Comparison of ENCODE assay signal across 19 cellular contexts in the genomic region with DNA sequence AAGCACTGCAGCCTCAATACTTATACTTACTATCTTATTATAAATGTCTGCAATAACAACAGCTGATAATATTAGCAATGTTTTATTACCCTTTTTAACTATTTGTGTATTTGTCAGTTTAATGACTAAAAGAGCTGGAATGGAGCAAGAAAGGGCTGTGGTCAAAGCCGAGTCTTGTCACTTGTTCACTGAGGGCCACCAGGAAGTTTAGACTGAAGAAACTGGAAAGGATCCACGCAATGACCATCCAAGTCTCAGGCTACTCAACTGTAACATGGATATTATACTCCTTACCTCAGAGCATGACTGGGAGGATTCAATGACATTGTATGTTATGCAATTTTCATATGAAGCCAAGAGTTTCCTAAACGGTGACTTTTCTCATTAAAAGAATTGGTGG.
DNase-seq lines count a peak whose midpoint lies in the region; ATAC-seq, FAIRE-seq and TF ChIP-seq lines count a peak whose summit lies in the region.
"Had no signal": no experiment of that assay in that cellular context is flagged by ENCODE, and none has a peak within 500 bp of the region (broad histone marks: within the 10 kb centered on the region; RNA-seq: fewer than 3 reads in every experiment).

No MANE protein-coding gene starts in this region.

- H3K36me3 Mint-ChIP-seq in HFFc6 (ENCODE audit: low read depth) (peaks cover 49% of the 10 kb centered on the region), T-helper 17 cell (ENCODE audit: low read depth) (no peaks in the 10 kb centered on the region)

- in situ Hi-C loops in KBM-7 (cut with MboI; ENCODE audit: low pct_unique_long_range_greater_than_20kb, low sequenced_read_pairs): no loop called here

- peak; percentile 4 for DNase-seq in HFFc6
- DNase-seq in RCC 7860 (ENCODE audit: low spot score): peak; percentile 76
- DNase-seq in iris pigment epithelial cell (ENCODE audit: low read depth): peak; percentile 12
- no peak for DNase-seq in T-helper 17 cell
- no peak for DNase-seq in globus pallidus (ENCODE audit: low spot score)
- DNase-seq in KBM-7: no peak
- DNase-seq: DMS 273 treated with DMSO at 0.1 percent for 48 hours, DND-41, GF-D8, KG1, NCI-H1048, NCI-H1436, NCI-H2029, NCI-H2171, NCI-H446, SIG-M5, T-helper 1 cell had no signal

- H3K9me3 ChIP-seq in T-helper 17 cell (ENCODE audit: control insufficient read depth, low read length, poor library complexity, severe bottlenecking): no peaks in the 10 kb centered on the region
- H3K9me3 ChIP-seq: HAP-1 had no signal

- H3K27me3 Mint-ChIP-seq in HFFc6 (ENCODE audit: insufficient read depth) (no peaks in the 10 kb centered on the region; the same call in 1 of the 2 replicates), T-helper 17 cell (peaks cover 19% of the 10 kb centered on the region)

- ATAC-seq in HG02840 (IDR thresholded peaks at IDR 0.05; ENCODE audit: low FRiP score, unreplicated experiment) (no peak), T-helper 17 cell (no peak)

- no peak for TF ChIP-seq CTCF in HFFc6 (IDR thresholded peaks at IDR 0.05)

- H3K27ac Mint-ChIP-seq in HFFc6 (no peak overlapping the region), T-helper 17 cell (no peak overlapping the region)

- H3K4me3 Mint-ChIP-seq in HFFc6: no peak overlapping the region
- H3K4me3 Mint-ChIP-seq in T-helper 17 cell: no peak overlapping the region

- H3K4me1 Mint-ChIP-seq in HFFc6 (ENCODE audit: low read depth) (peaks cover 35% of the 10 kb centered on the region), T-helper 17 cell (peaks cover 4% of the 10 kb centered on the region)

- H3K9me3 Mint-ChIP-seq in HFFc6: no peaks in the 10 kb centered on the region

- FAIRE-seq in RCC 7860 (lab: Jason Lieb, UNC): peak; percentile 96

Comparison
In these comparisons a context has a peak if more than half of its experiments do, and no peak if none do; other contexts are left out.
1. DNase-seq: peak in HFFc6 (single experiment), RCC 7860 (single experiment) and iris pigment epithelial cell (single experiment); none in T-helper 17 cell (0 of 3), globus pallidus (single experiment) and KBM-7 (single experiment).